31 cellular contexts compared by ENCODE assay signal in the genomic region with DNA sequence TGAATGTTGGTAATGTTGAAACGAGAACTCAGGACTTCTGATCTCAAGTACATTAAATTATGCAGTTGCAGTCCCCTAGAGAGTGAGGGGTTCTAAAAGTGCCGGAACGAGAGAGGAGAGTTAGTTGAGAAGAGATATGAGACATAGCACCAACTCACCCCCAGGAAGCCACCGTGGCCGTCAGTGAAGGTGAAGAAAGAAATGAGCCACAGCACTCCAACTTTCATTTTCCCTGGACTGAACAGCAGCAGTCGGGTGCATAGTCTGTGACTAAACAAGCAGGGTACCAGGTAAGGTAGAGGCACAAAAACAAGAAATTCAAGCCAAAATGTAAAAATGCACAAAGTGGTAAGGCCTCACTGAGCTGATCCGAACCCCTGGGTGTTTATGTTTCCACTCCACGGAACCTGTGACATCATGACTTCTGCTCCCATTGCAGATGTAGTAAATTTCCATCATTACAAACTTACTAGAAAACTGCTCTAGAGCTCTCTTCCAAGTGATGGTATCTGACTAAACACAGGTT. TPM values are rescaled to one million over a fixed set of nuclear protein-coding genes. Genes with fewer than 3 reads are reported as not detected.
"Had no signal": no experiment of that assay in that cellular context is flagged by ENCODE, and none has a peak within 500 bp of the region (broad histone marks: within the 10 kb centered on the region; RNA-seq: fewer than 3 reads in every experiment).

No MANE protein-coding gene starts in this region.

- H3K36me3 Mint-ChIP-seq: activated naive CD4-positive, alpha-beta T cell treated with anti-CD3 and anti-CD28 coated beads, Interleukin-2, amount 50 U/mL, for 72 hours; memory B cell; naive thymus-derived CD4-positive, alpha-beta T cell; neural progenitor cell; stimulated activated effector memory CD8-positive, alpha-beta T cell treated with anti-CD3 and anti-CD28 coated beads, Interleukin-12 subunit alpha, Interleukin-12 subunit beta, amount 100 ng/mL, for 72 hours; type B pancreatic cell had no signal

- H3K4me3 ChIP-seq: gastrocnemius medialis, neural progenitor cell, skin epidermis, thoracic aorta, uterus had no signal

- H3K4me1 Mint-ChIP-seq: activated B cell treated with CpG ODN at 0.5 μM for 24 hours; memory B cell; naive thymus-derived CD4-positive, alpha-beta T cell; neural progenitor cell; stimulated activated effector memory CD8-positive, alpha-beta T cell treated with anti-CD3 and anti-CD28 coated beads, Interleukin-12 subunit alpha, Interleukin-12 subunit beta, amount 100 ng/mL, for 72 hours had no signal

- H3K27ac Mint-ChIP-seq: activated B cell treated with CpG ODN at 0.5 μM for 24 hours; activated CD8-positive, alpha-beta T cell treated with anti-CD3 and anti-CD28 coated beads for 36 hours; activated naive CD4-positive, alpha-beta T cell treated with anti-CD3 and anti-CD28 coated beads, Interleukin-2, amount 50 U/mL, for 72 hours; activated T-helper 2 cell treated with anti-CD3 and anti-CD28 coated beads, Interferon-gamma antibody, Interleukin-2, Interleukin-4, amounts not matched to agents 10 μg/mL and 5 μg/mL and 100 μg/mL, durations not matched to agents 14 hours and 24 hours and 36 hours; memory B cell; naive thymus-derived CD4-positive, alpha-beta T cell; neural progenitor cell; stimulated activated effector memory CD8-positive, alpha-beta T cell treated with anti-CD3 and anti-CD28 coated beads, Interleukin-12 subunit alpha, Interleukin-12 subunit beta, amount 100 ng/mL, for 72 hours; stimulated activated naive CD8-positive, alpha-beta T cell treated with anti-CD3 and anti-CD28 coated beads, Interleukin-15, Interleukin-2, amounts not matched to agents 100 ng/mL and 50 ng/mL, for 24 hours; T-helper 2 cell treated with Interferon-gamma antibody and Interleukin-4, amounts not matched to agents 5 μg/mL and 100 μg/mL, for 36 hours; type B pancreatic cell had no signal

- H3K4me1 ChIP-seq: neural progenitor cell, uterus had no signal

- H3K27me3 Mint-ChIP-seq: activated B cell treated with CpG ODN at 0.5 μM for 24 hours; stimulated activated naive CD8-positive, alpha-beta T cell treated with anti-CD3 and anti-CD28 coated beads, Interleukin-15, Interleukin-2, amounts not matched to agents 100 ng/mL and 50 ng/mL, for 24 hours; type B pancreatic cell had no signal

- H3K9ac ChIP-seq: neural progenitor cell had no signal

- FAIRE-seq: colon had no signal

- ATAC-seq: activated CD8-positive, alpha-beta T cell treated with anti-CD3 and anti-CD28 coated beads for 36 hours; activated naive CD4-positive, alpha-beta T cell treated with anti-CD3 and anti-CD28 coated beads, Interleukin-2, amount 50 U/mL, for 72 hours; gastrocnemius medialis; naive thymus-derived CD4-positive, alpha-beta T cell; sciatic nerve; stimulated activated effector memory CD8-positive, alpha-beta T cell treated with anti-CD3 and anti-CD28 coated beads, Interleukin-12 subunit alpha, Interleukin-12 subunit beta, amount 100 ng/mL, for 72 hours had no signal

- DNase-seq: activated B cell treated with CpG ODN at 0.5 μM for 24 hours; activated CD4-positive, alpha-beta T cell treated with anti-CD3 and anti-CD28 coated beads, Interleukin-2, amount 50 U/mL, for 1 hour; activated CD8-positive, alpha-beta T cell treated with anti-CD3 and anti-CD28 coated beads for 36 hours; activated T-cell treated with anti-CD3 and anti-CD28 coated beads, Interleukin-2, amount 50 U/mL, for 48 hours; dermis blood vessel endothelial cell; effector CD4-positive, alpha-beta T cell; gastrocnemius medialis; glutamatergic neuron; islet precursor cell; midbrain; naive thymus-derived CD4-positive, alpha-beta T cell; occipital lobe; posterior cingulate gyrus; stimulated activated CD4-positive, alpha-beta T cell treated with anti-CD3 and anti-CD28 coated beads, Interleukin-12 subunit alpha, Interleukin-12 subunit beta, amount 100 ng/mL, for 4 hours; stimulated activated CD4-positive, alpha-beta T cell treated with anti-CD3 and anti-CD28 coated beads, Interleukin-4, amount 100 ng/mL, for 24 hours; T-helper 1 cell; uterus had no signal

- H3K4me2 ChIP-seq: neural progenitor cell had no signal

- H3K27ac ChIP-seq: epithelial cell of prostate, gastrocnemius medialis, neural progenitor cell, skin epidermis, thoracic aorta, uterus had no signal

- H3K27me3 ChIP-seq: gastrocnemius medialis, neural progenitor cell, uterus had no signal

- H3K9me3 Mint-ChIP-seq: activated B cell treated with CpG ODN at 0.5 μM for 24 hours; activated CD8-positive, alpha-beta T cell treated with anti-CD3 and anti-CD28 coated beads for 36 hours; activated naive CD4-positive, alpha-beta T cell treated with anti-CD3 and anti-CD28 coated beads, Interleukin-2, amount 50 U/mL, for 72 hours; activated T-helper 2 cell treated with anti-CD3 and anti-CD28 coated beads, Interferon-gamma antibody, Interleukin-2, Interleukin-4, amounts not matched to agents 10 μg/mL and 5 μg/mL and 100 μg/mL, durations not matched to agents 14 hours and 24 hours and 36 hours; naive thymus-derived CD4-positive, alpha-beta T cell; neural progenitor cell; stimulated activated effector memory CD8-positive, alpha-beta T cell treated with anti-CD3 and anti-CD28 coated beads, Interleukin-12 subunit alpha, Interleukin-12 subunit beta, amount 100 ng/mL, for 72 hours; stimulated activated naive CD8-positive, alpha-beta T cell treated with anti-CD3 and anti-CD28 coated beads, Interleukin-15, Interleukin-2, amounts not matched to agents 100 ng/mL and 50 ng/mL, for 24 hours; T-helper 2 cell treated with Interferon-gamma antibody and Interleukin-4, amounts not matched to agents 5 μg/mL and 100 μg/mL, for 36 hours; type B pancreatic cell had no signal

- H3K36me3 ChIP-seq: gastrocnemius medialis, neural progenitor cell, thoracic aorta, uterus had no signal

- H3K9me3 ChIP-seq: gastrocnemius medialis, thoracic aorta, uterus had no signal

- H2AFZ ChIP-seq: neural progenitor cell had no signal

- H3K4me3 Mint-ChIP-seq: activated B cell treated with CpG ODN at 0.5 μM for 24 hours; activated CD8-positive, alpha-beta T cell treated with anti-CD3 and anti-CD28 coated beads for 36 hours; memory B cell; naive thymus-derived CD4-positive, alpha-beta T cell; neural progenitor cell; stimulated activated effector memory CD8-positive, alpha-beta T cell treated with anti-CD3 and anti-CD28 coated beads, Interleukin-12 subunit alpha, Interleukin-12 subunit beta, amount 100 ng/mL, for 72 hours; stimulated activated naive CD8-positive, alpha-beta T cell treated with anti-CD3 and anti-CD28 coated beads, Interleukin-15, Interleukin-2, amounts not matched to agents 100 ng/mL and 50 ng/mL, for 24 hours; T-helper 2 cell treated with Interferon-gamma antibody and Interleukin-4, amounts not matched to agents 5 μg/mL and 100 μg/mL, for 36 hours; type B pancreatic cell had no signal

RNA-seq across cellular contexts. Expression of gene ADGRF1, which starts 13.2 kb away (rescaled TPM):
- total RNA-seq: activated B cell treated with CpG ODN at 0.5 μM for 24 hours; activated CD8-positive, alpha-beta T cell treated with anti-CD3 and anti-CD28 coated beads for 36 hours; activated naive CD4-positive, alpha-beta T cell treated with anti-CD3 and anti-CD28 coated beads, Interleukin-2, amount 50 U/mL, for 72 hours; activated T-helper 2 cell treated with anti-CD3 and anti-CD28 coated beads, Interferon-gamma antibody, Interleukin-2, Interleukin-4, amounts not matched to agents 10 μg/mL and 5 μg/mL and 100 μg/mL, durations not matched to agents 14 hours and 24 hours and 36 hours; gastrocnemius medialis; naive thymus-derived CD4-positive, alpha-beta T cell; occipital lobe; subcutaneous adipose tissue; thoracic aorta had no signal
- polyA plus RNA-seq: naive thymus-derived CD4-positive, alpha-beta T cell had no signal
